ENCODE assay signal across 21 cellular contexts in the genomic region with DNA sequence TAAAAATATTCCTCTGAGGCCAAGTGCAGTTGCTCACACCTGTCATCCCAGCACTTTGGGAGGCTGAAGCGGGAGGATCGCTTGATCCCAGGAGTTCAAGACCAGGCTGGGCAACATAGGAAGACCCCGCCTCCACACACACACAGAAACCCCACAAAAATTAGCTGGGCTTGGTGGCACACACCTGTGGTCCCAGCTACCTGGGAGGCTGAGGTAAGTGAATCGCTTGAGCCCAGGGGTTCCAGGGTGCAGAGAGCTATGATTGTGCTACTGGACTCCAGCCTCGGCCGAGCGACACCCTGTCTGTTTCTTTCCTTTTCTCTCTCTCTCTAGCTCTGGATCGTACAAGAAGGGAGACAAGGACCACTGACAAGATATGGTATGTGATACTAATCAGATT. TPM values are rescaled to one million over a fixed set of nuclear protein-coding genes. Genes with fewer than 3 reads are reported as not detected.
DNase-seq lines count a peak whose midpoint lies in the region; ATAC-seq, FAIRE-seq and TF ChIP-seq lines count a peak whose summit lies in the region.
"Had no signal": no experiment of that assay in that cellular context is flagged by ENCODE, and none has a peak within 500 bp of the region (broad histone marks: within the 10 kb centered on the region; RNA-seq: fewer than 3 reads in every experiment).

No MANE protein-coding gene starts in this region.

- WGBS in HepG2 (ENCODE audit: low lambda C conversion rate), result 62% methylated on average over 8 of the region's 8 CpGs
- 81% methylated on average over 8 of the region's 8 CpGs for WGBS in right lobe of liver (ENCODE audit: insufficient coverage, low coverage, low lambda C conversion rate, missing lambda C conversion rate)
- WGBS in mammary epithelial cell (ENCODE audit: low coverage, missing lambda C conversion rate), result 89% methylated on average over 6 of the region's 8 CpGs

- BruUV-seq in HepG2 (replicated peaks; lab: Mats Ljungman, UMichigan) (no TSS peak), mammary epithelial cell (replicated peaks; lab: Mats Ljungman, UMichigan) (no TSS peak)

- POLR2A ChIA-PET in HepG2 (lab: Yijun Ruan, JAX), result interaction anchor here (0.8 to 6.9 kb wide), 9 partner anchors 15 to 92 kb away, joined by 3 to 131 read pairs (median 7); a partner anchor contains a TSS

- TF ChIP-seq CTCF in HepG2 (CRISPR knock-in tag; IDR thresholded peaks at IDR 0.05), result no peak
- TF ChIP-seq CTCF in right lobe of liver (IDR thresholded peaks at IDR 0.05), result no peak
- TF ChIP-seq CTCF in mammary epithelial cell (conservative IDR thresholded peaks at IDR 0.05 in 1 of 2, IDR thresholded peaks at IDR 0.05 in 1 of 2; ENCODE audit: extremely low read depth in 1 of 2, insufficient read depth in 1 of 2, low read depth in 1 of 2, low read length in 2 of 2), result no peak
- no peak for TF ChIP-seq CTCF in mesothelial cell of epicardium (IDR thresholded peaks at IDR 0.05; ENCODE audit: unreplicated experiment)

- H3K9me3 Mint-ChIP-seq in mesothelial cell of epicardium, result no peaks in the 10 kb centered on the region
- H3K9me3 Mint-ChIP-seq: memory B cell; stimulated activated naive CD8-positive, alpha-beta T cell treated with anti-CD3 and anti-CD28 coated beads, Interleukin-15, Interleukin-2, amounts not matched to agents 100 ng/mL and 50 ng/mL, for 24 hours; T-helper 1 cell treated with Interleukin-12 subunit alpha and Interleukin-12 subunit beta and Interleukin-4 antibody, amounts not matched to agents 30 μg/mL and 1 μg/mL, for 36 hours had no signal

- H3K9me3 ChIP-seq in HepG2 (ENCODE audit: low read length), result no peaks in the 10 kb centered on the region
- H3K9me3 ChIP-seq in right lobe of liver, result no peaks in the 10 kb centered on the region
- H3K9me3 ChIP-seq in mammary epithelial cell (replicated peaks; ENCODE audit: insufficient read depth, low read length), result no peaks in the 10 kb centered on the region
- H3K9me3 ChIP-seq: gastroesophageal sphincter, pancreas, vagina had no signal

- peak overlapping the region; percentile 99 for H2AFZ ChIP-seq in HepG2 (ENCODE audit: low read length)
- H2AFZ ChIP-seq in mammary epithelial cell (ENCODE audit: low read depth, low read length), result peak overlapping the region; percentile 75

- in situ Hi-C loops in HepG2 (cut with HindIII; ENCODE audit: extremely low pct_ligation_motif_present, low pct_unique_long_range_greater_than_20kb) (no loop called here), mammary epithelial cell (cut with MboI; ENCODE audit: low sequenced_read_pairs in 2 of 2) (no loop called here)

- peak overlapping the region; percentile 93 for H3K27ac Mint-ChIP-seq in mesothelial cell of epicardium
- H3K27ac Mint-ChIP-seq: memory B cell; T-helper 1 cell treated with Interleukin-12 subunit alpha and Interleukin-12 subunit beta and Interleukin-4 antibody, amounts not matched to agents 30 μg/mL and 1 μg/mL, for 36 hours had no signal

- peak overlapping the region; percentile 37 to 98 (median 66) for H3K4me3 ChIP-seq in HepG2 (replicated peaks in 1 of 3; ENCODE audit: insufficient read depth in 1 of 3, low read depth in 2 of 3, low read length in 3 of 3)
- H3K4me3 ChIP-seq in right lobe of liver, result peak overlapping the region in 1 of 3 donors; percentile 91
- no peak overlapping the region for H3K4me3 ChIP-seq in mammary epithelial cell (replicated peaks in 1 of 3; ENCODE audit: insufficient read depth in 1 of 3, low read depth in 2 of 3, low read length in 3 of 3)
- H3K4me3 ChIP-seq: gastroesophageal sphincter, pancreas had no signal

- H3K27me3 ChIP-seq in HepG2 (ENCODE audit: control insufficient read depth in 1 of 2, insufficient read depth in 2 of 2, low read length in 2 of 2) (no peaks in the 10 kb centered on the region; a peak in 1 of 5 replicates), right lobe of liver (no peaks in the 10 kb centered on the region), mammary epithelial cell (ENCODE audit: insufficient read depth, low read length) (no peaks in the 10 kb centered on the region)
- H3K27me3 ChIP-seq: vagina had no signal

- peaks cover 31% of the 10 kb centered on the region for H3K79me2 ChIP-seq in HepG2 (ENCODE audit: insufficient read depth, low read length)
- peaks cover 32% of the 10 kb centered on the region for H3K79me2 ChIP-seq in mammary epithelial cell (ENCODE audit: insufficient read depth, low read length)

- peak overlapping the region; percentile 69 for H3K27ac ChIP-seq in HepG2 (ENCODE audit: extremely low read length, insufficient read depth, low read length)
- H3K27ac ChIP-seq in right lobe of liver, result peak overlapping the region in 1 of 3 donors; percentile 8
- H3K27ac ChIP-seq in mammary epithelial cell (ENCODE audit: insufficient read depth, low read depth, low read length), result no peak overlapping the region
- H3K27ac ChIP-seq: pancreas, vagina had no signal

- peak overlapping the region; percentile 100 for H3K4me3 Mint-ChIP-seq in mesothelial cell of epicardium
- H3K4me3 Mint-ChIP-seq: memory B cell had no signal

- H3K4me1 ChIP-seq in HepG2 (ENCODE audit: insufficient read depth, low read length) (peaks cover 52% of the 10 kb centered on the region), right lobe of liver (peaks cover 0 to 19% (median 4%) of the 10 kb centered on the region in 4 donors), mammary epithelial cell (ENCODE audit: insufficient read depth, low read length) (peaks cover 18% of the 10 kb centered on the region)

- H3K36me3 ChIP-seq in HepG2 (replicated peaks in 1 of 2; ENCODE audit: control insufficient read depth in 1 of 2, insufficient read depth in 2 of 2, low read length in 2 of 2) (peaks cover 0 to 15% of the 10 kb centered on the region in 2 experiments; a peak in 4 of 5 replicates), right lobe of liver (peaks cover 0 to 9% (median 1%) of the 10 kb centered on the region in 4 donors), mammary epithelial cell (ENCODE audit: insufficient read depth, low read length) (peaks cover 13% of the 10 kb centered on the region)
- H3K36me3 ChIP-seq: pancreas had no signal

- DNase-seq in HepG2 (ENCODE audit: low spot score), result no peak
- no peak for DNase-seq in right lobe of liver
- no peak for DNase-seq in mammary epithelial cell
- DNase-seq in mesothelial cell of epicardium (ENCODE audit: low spot score in 2 of 2, unreplicated experiment in 2 of 2), result no peak
- DNase-seq in LoVo (ENCODE audit: low spot score), result no peak
- no peak for DNase-seq in NCI-H1105 treated with DMSO at 0.1 percent for 48 hours (lab: John Stamatoyannopoulos, UW)
- DNase-seq: activated CD4-positive, CD25-positive, alpha-beta regulatory T cell; activated CD8-positive, alpha-beta memory T cell treated with anti-CD3 and anti-CD28 coated beads, Interleukin-2, amount 50 U/mL, for 4 hours; activated naive CD4-positive, alpha-beta T cell treated with anti-CD3 and anti-CD28 coated beads, Interleukin-2, amount 50 U/mL, for 16 hours; KBM-7; NCI-H1092; stimulated activated CD4-positive, alpha-beta T cell treated with anti-CD3 and anti-CD28 coated beads, Interleukin-12 subunit alpha, Interleukin-12 subunit beta, amount 100 ng/mL, for 4 hours had no signal

- peaks cover 2% of the 10 kb centered on the region for H3K27me3 Mint-ChIP-seq in mesothelial cell of epicardium (ENCODE audit: low read depth)
- H3K27me3 Mint-ChIP-seq: memory B cell had no signal

- H3K9ac ChIP-seq in HepG2 (ENCODE audit: insufficient read depth, low read depth, low read length), result peak overlapping the region; percentile 93
- no peak overlapping the region for H3K9ac ChIP-seq in mammary epithelial cell (ENCODE audit: insufficient read depth, low read length)

- H3K4me2 ChIP-seq in HepG2 (ENCODE audit: low read depth, low read length), result peak overlapping the region; percentile 93
- no peak overlapping the region for H3K4me2 ChIP-seq in mammary epithelial cell (ENCODE audit: insufficient read depth, low read depth, low read length)

- FAIRE-seq in HepG2 (lab: Jason Lieb, UNC), result no peak
- FAIRE-seq: endometrium, pancreas had no signal

- intact Hi-C loops in HepG2 (cut with micrococcal nuclease; ENCODE audit: unreplicated experiment), result no loop called here
- intact Hi-C loops in right lobe of liver (cut with DNase I), result no loop called here
- intact Hi-C loops in mammary epithelial cell (cut with micrococcal nuclease), result no loop called here

- no peaks in the 10 kb centered on the region for H4K20me1 ChIP-seq in HepG2 (ENCODE audit: insufficient read depth, low read length)
- no peaks in the 10 kb centered on the region for H4K20me1 ChIP-seq in mammary epithelial cell (ENCODE audit: insufficient read depth, low read length)

- peaks cover 11% of the 10 kb centered on the region for H3K36me3 Mint-ChIP-seq in mesothelial cell of epicardium

- no peak for TF ChIP-seq EP300 in HepG2 (IDR thresholded peaks at IDR 0.05; ENCODE audit: low read depth in 2 of 2, low read length in 2 of 2)
- TF ChIP-seq EP300 in HepG2 (CRISPR knock-in tag; IDR thresholded peaks at IDR 0.05; ENCODE audit: borderline replicate concordance), result no peak

- CTCF ChIA-PET in HepG2 (lab: Yijun Ruan, JAX; ENCODE audit: low intra/inter-chr PET ratio, low total read pairs) (no interaction called here), mammary epithelial cell (lab: Charles Lee; ENCODE audit: low non-redundant PET) (no interaction called here)

- peaks cover 36% of the 10 kb centered on the region for H3K4me1 Mint-ChIP-seq in mesothelial cell of epicardium

- dilution Hi-C loops in mammary epithelial cell (cut with HindIII; ENCODE audit: low sequenced_read_pairs), result no loop called here

- TF ChIP-seq POLR2A in HepG2 (IDR thresholded peaks at IDR 0.05; ENCODE audit: insufficient read depth in 1 of 2, low read depth in 2 of 2, low read length in 2 of 2) (no peak), right lobe of liver (IDR thresholded peaks at IDR 0.05) (no peak)

- ATAC-seq in HepG2 (peak; percentile 8), right lobe of liver (no peak), GM19328 (IDR thresholded peaks at IDR 0.05; ENCODE audit: unreplicated experiment) (no peak), HG02840 (IDR thresholded peaks at IDR 0.05; ENCODE audit: low FRiP score, unreplicated experiment) (no peak)
- ATAC-seq: gastroesophageal sphincter, pancreas had no signal

- TF ChIP-seq RAD21 in HepG2 (CRISPR knock-in tag; IDR thresholded peaks at IDR 0.05), result no peak

RNA-seq across cellular contexts. Expression of a gene that starts 1.8 kb away (rescaled TPM):
- total RNA-seq in HepG2 (2016; rRNA removed; fragmentation: Illumina TruSeq; extraction: Trizol) (454 and 733 TPM in 2 replicates), right lobe of liver (100 to 1,000 TPM in 4 of 6 experiments, 10 to 100 TPM in 2; 92.0 to 131 (median 106) TPM), mammary epithelial cell (100 to 1,000 TPM; 191 to 245 TPM), mesothelial cell of epicardium (291 to 294 TPM (median 291 TPM) in 3 replicates)
- 40.2 and 45.7 TPM in 2 replicates for total RNA-seq in HepG2 (2016; cell fraction: cytosol; rRNA removed; fragmentation: Illumina TruSeq; extraction: Trizol; ENCODE audit: low read depth)
- 445 and 739 TPM in 2 replicates for total RNA-seq in HepG2 (2016; cell fraction: insoluble cytoplasmic fraction; rRNA removed; fragmentation: Illumina TruSeq; extraction: Trizol)
- total RNA-seq in HepG2 (2016; cell fraction: membrane; rRNA removed; fragmentation: Illumina TruSeq; extraction: Trizol), result 92.3 and 106 TPM in 2 replicates
- total RNA-seq in HepG2 (2016; cell fraction: nucleus; rRNA removed; fragmentation: Illumina TruSeq; extraction: Trizol), result 346 and 369 TPM in 2 replicates
- polyA plus RNA-seq in HepG2 (2011; rRNA removed) (215 and 264 TPM in 2 replicates), mammary epithelial cell (325 TPM)
- polyA plus RNA-seq in HepG2 (2011; cell fraction: cytosol; rRNA removed), result 129 and 152 TPM in 2 replicates
- polyA plus RNA-seq in HepG2 (2011; cell fraction: nucleus; rRNA removed), result 61.2 and 69.5 TPM in 2 replicates
- 143 and 176 TPM in 2 replicates for polyA plus RNA-seq in HepG2 (2012)
- 21.5 and 24.7 TPM in 2 replicates for polyA plus RNA-seq in HepG2 (2016; cell fraction: cytosol; fragmentation: Illumina TruSeq; extraction: Trizol; ENCODE audit: low read depth)
- 503 and 513 TPM in 2 replicates for polyA plus RNA-seq in HepG2 (2016; cell fraction: insoluble cytoplasmic fraction; fragmentation: Illumina TruSeq; extraction: Trizol; ENCODE audit: low read depth)
- polyA plus RNA-seq in HepG2 (2016; cell fraction: membrane; fragmentation: Illumina TruSeq; extraction: Trizol; ENCODE audit: low read depth), result 41.2 and 52.0 TPM in 2 replicates
- 228 and 232 TPM in 2 replicates for polyA plus RNA-seq in HepG2 (2016; cell fraction: nucleus; fragmentation: Illumina TruSeq; extraction: Trizol; ENCODE audit: insufficient read depth, low read depth)
- polyA minus RNA-seq in HepG2 (2011; rRNA and poly(A)+ RNA removed; ENCODE audit: low replicate concordance), result 569 and 652 TPM in 2 replicates
- 159 and 172 TPM in 2 replicates for polyA minus RNA-seq in HepG2 (2011; cell fraction: cytosol; rRNA and poly(A)+ RNA removed)
- polyA minus RNA-seq in HepG2 (2011; cell fraction: nucleus; rRNA and poly(A)+ RNA removed), result 290 and 331 TPM in 2 replicates
- polyA minus RNA-seq in mammary epithelial cell, result 415 TPM

RNA-seq across cellular contexts. Expression of a gene that starts 25.6 kb away (rescaled TPM):
- total RNA-seq in HepG2 (2016; rRNA removed; fragmentation: Illumina TruSeq; extraction: Trizol), result 4.3 and 4.5 TPM in 2 replicates
- total RNA-seq in HepG2 (2016; cell fraction: cytosol; rRNA removed; fragmentation: Illumina TruSeq; extraction: Trizol; ENCODE audit: low read depth), result 1.1 and 1.2 TPM in 2 replicates
- 4.0 and 5.3 TPM in 2 replicates for total RNA-seq in HepG2 (2016; cell fraction: insoluble cytoplasmic fraction; rRNA removed; fragmentation: Illumina TruSeq; extraction: Trizol)
- 3.7 and 4.4 TPM in 2 replicates for total RNA-seq in HepG2 (2016; cell fraction: membrane; rRNA removed; fragmentation: Illumina TruSeq; extraction: Trizol)
- total RNA-seq in HepG2 (2016; cell fraction: nucleus; rRNA removed; fragmentation: Illumina TruSeq; extraction: Trizol), result 3.6 TPM in 2 replicates
- polyA plus RNA-seq in HepG2 (2011; rRNA removed), result 1.5 and 2.1 TPM in 2 replicates
- polyA plus RNA-seq in HepG2 (2011; cell fraction: cytosol; rRNA removed), result 1.5 and 2.6 TPM in 2 replicates
- polyA plus RNA-seq in HepG2 (2011; cell fraction: nucleus; rRNA removed), result 0.71 and 0.80 TPM in 2 replicates
- polyA plus RNA-seq in HepG2 (2012), result 5.4 and 6.9 TPM in 2 replicates
- 0.60 and 0.85 TPM in 2 replicates for polyA plus RNA-seq in HepG2 (2016; cell fraction: cytosol; fragmentation: Illumina TruSeq; extraction: Trizol; ENCODE audit: low read depth)
- polyA plus RNA-seq in HepG2 (2016; cell fraction: insoluble cytoplasmic fraction; fragmentation: Illumina TruSeq; extraction: Trizol; ENCODE audit: low read depth), result 2.9 and 4.2 TPM in 2 replicates
- 1.7 and 1.8 TPM in 2 replicates for polyA plus RNA-seq in HepG2 (2016; cell fraction: membrane; fragmentation: Illumina TruSeq; extraction: Trizol; ENCODE audit: low read depth)
- polyA plus RNA-seq in HepG2 (2016; cell fraction: nucleus; fragmentation: Illumina TruSeq; extraction: Trizol; ENCODE audit: insufficient read depth, low read depth), result 5.0 and 6.2 TPM in 2 replicates
- polyA minus RNA-seq in HepG2 (2011; rRNA and poly(A)+ RNA removed; ENCODE audit: low replicate concordance), result 6.2 TPM in 1 of 2 replicates, not detected in the other
- 2.0 and 2.7 TPM in 2 replicates for polyA minus RNA-seq in HepG2 (2011; cell fraction: cytosol; rRNA and poly(A)+ RNA removed)
- polyA minus RNA-seq in HepG2 (2011; cell fraction: nucleus; rRNA and poly(A)+ RNA removed), result 1.4 and 2.6 TPM in 2 replicates
- total RNA-seq in right lobe of liver, result 1 to 10 TPM in 3 of 6 experiments, under 1 TPM in 3; 0.29 to 2.7 (median 1.0) TPM
- 1 to 10 TPM in 1 of 2 donors, under 1 TPM in 1; 0.24 to 1.8 TPM for total RNA-seq in mammary epithelial cell
- polyA plus RNA-seq in mammary epithelial cell, result 0.15 TPM
- polyA minus RNA-seq in mammary epithelial cell, result not detected
- total RNA-seq in mesothelial cell of epicardium, result 0.71 to 0.84 TPM (median 0.78 TPM) in 3 replicates
- total RNA-seq: vagina had no signal

RNA-seq across cellular contexts. Expression of a gene that starts 25.7 kb away (rescaled TPM):
- total RNA-seq in HepG2 (2016; rRNA removed; fragmentation: Illumina TruSeq; extraction: Trizol) (151 and 181 TPM in 2 replicates), right lobe of liver (100 to 1,000 TPM in 3 of 6 experiments, 10 to 100 TPM in 3; 43.4 to 115 (median 80.3) TPM), mammary epithelial cell (10 to 100 TPM in 1 of 2 donors, 1 to 10 TPM in 1; 8.8 to 11.2 TPM), mesothelial cell of epicardium (9.3 to 12.2 TPM (median 9.7 TPM) in 3 replicates)
- 20.8 and 20.9 TPM in 2 replicates for total RNA-seq in HepG2 (2016; cell fraction: cytosol; rRNA removed; fragmentation: Illumina TruSeq; extraction: Trizol; ENCODE audit: low read depth)
- 143 and 194 TPM in 2 replicates for total RNA-seq in HepG2 (2016; cell fraction: insoluble cytoplasmic fraction; rRNA removed; fragmentation: Illumina TruSeq; extraction: Trizol)
- total RNA-seq in HepG2 (2016; cell fraction: membrane; rRNA removed; fragmentation: Illumina TruSeq; extraction: Trizol), result 32.3 and 33.6 TPM in 2 replicates
- 129 and 136 TPM in 2 replicates for total RNA-seq in HepG2 (2016; cell fraction: nucleus; rRNA removed; fragmentation: Illumina TruSeq; extraction: Trizol)
- polyA plus RNA-seq in HepG2 (2011; rRNA removed) (153 and 175 TPM in 2 replicates), mammary epithelial cell (13.7 TPM)
- 103 and 140 TPM in 2 replicates for polyA plus RNA-seq in HepG2 (2011; cell fraction: cytosol; rRNA removed)
- polyA plus RNA-seq in HepG2 (2011; cell fraction: nucleus; rRNA removed), result 97.8 and 111 TPM in 2 replicates
- 154 and 170 TPM in 2 replicates for polyA plus RNA-seq in HepG2 (2012)
- 10.8 and 11.0 TPM in 2 replicates for polyA plus RNA-seq in HepG2 (2016; cell fraction: cytosol; fragmentation: Illumina TruSeq; extraction: Trizol; ENCODE audit: low read depth)
- polyA plus RNA-seq in HepG2 (2016; cell fraction: insoluble cytoplasmic fraction; fragmentation: Illumina TruSeq; extraction: Trizol; ENCODE audit: low read depth), result 162 and 177 TPM in 2 replicates
- polyA plus RNA-seq in HepG2 (2016; cell fraction: membrane; fragmentation: Illumina TruSeq; extraction: Trizol; ENCODE audit: low read depth), result 19.7 and 20.5 TPM in 2 replicates
- polyA plus RNA-seq in HepG2 (2016; cell fraction: nucleus; fragmentation: Illumina TruSeq; extraction: Trizol; ENCODE audit: insufficient read depth, low read depth), result 75.4 and 82.9 TPM in 2 replicates
- polyA minus RNA-seq in HepG2 (2011; rRNA and poly(A)+ RNA removed; ENCODE audit: low replicate concordance), result 5.0 and 112 TPM in 2 replicates
- polyA minus RNA-seq in HepG2 (2011; cell fraction: cytosol; rRNA and poly(A)+ RNA removed), result 52.5 and 73.0 TPM in 2 replicates
- 221 and 291 TPM in 2 replicates for polyA minus RNA-seq in HepG2 (2011; cell fraction: nucleus; rRNA and poly(A)+ RNA removed)
- polyA minus RNA-seq in mammary epithelial cell, result 12.1 TPM

Comparison
In these comparisons a context has a peak if more than half of its experiments do, and no peak if none do; other contexts are left out.
1. H3K4me3 ChIP-seq: peak in HepG2 (3 of 3); none in mammary epithelial cell (0 of 3).